In the genomic region with DNA sequence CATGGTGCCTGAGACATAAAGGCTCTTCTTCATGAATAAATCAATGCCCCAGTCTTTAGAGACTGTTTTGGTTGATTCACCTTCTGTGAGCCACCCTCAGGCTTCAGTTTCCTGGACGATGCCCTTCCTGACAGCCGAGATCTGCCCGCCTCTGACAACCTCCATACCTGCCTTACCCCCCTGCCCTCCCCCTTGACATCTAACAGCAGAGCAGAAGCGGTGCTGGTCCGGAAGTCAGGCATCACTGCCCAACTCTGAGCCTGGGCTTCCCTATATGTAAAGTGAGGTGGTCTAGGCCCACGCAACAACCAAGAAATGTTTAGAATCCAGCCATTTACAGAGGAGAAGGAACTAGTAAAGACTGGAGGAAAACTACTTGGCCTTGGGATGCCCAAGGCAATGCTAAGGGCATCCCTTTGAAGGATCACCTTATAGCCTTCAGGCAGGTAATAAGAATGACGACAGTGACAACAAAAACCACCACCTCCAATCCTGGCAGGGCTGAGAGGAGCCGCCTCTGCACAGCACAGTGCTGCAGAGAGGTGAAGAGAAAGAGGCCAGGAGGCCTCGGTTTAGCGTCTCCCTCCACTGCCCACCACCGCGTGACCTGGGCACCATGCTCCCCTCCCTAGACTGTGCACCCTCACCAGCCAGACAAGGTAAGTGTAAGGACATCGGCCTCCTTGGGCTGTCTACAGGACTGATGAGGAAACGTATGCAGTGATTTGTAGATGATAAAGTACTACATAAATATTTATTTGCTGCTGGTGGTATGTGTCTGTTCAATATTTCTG, we compare ENCODE assay signal across 33 cellular contexts. TPM values are rescaled to one million over a fixed set of nuclear protein-coding genes. Genes with fewer than 3 reads are reported as not detected.
"Had no signal": no experiment of that assay in that cellular context is flagged by ENCODE, and none has a peak within 500 bp of the region (broad histone marks: within the 10 kb centered on the region; RNA-seq: fewer than 3 reads in every experiment).

No MANE protein-coding gene starts in this region.

- H3K27me3 Mint-ChIP-seq: activated B cell treated with CpG ODN at 0.5 μM for 24 hours; activated CD8-positive, alpha-beta T cell treated with anti-CD3 and anti-CD28 coated beads for 36 hours; activated naive CD8-positive, alpha-beta T cell; central memory CD8-positive, alpha-beta T cell; dendritic cell treated with granulocyte-macrophage colony-stimulating factor and Interleukin-4, amounts not matched to agents 40 ng/mL and 50 ng/mL, for 4 days; T-helper 17 cell had no signal

- H3K36me3 ChIP-seq: brain microvascular endothelial cell had no signal

- H3K4me1 Mint-ChIP-seq: activated B cell treated with CpG ODN at 0.5 μM for 24 hours; central memory CD8-positive, alpha-beta T cell; endodermal cell; T-helper 17 cell had no signal

- H3K27me3 ChIP-seq: brain microvascular endothelial cell, dorsolateral prefrontal cortex, foreskin keratinocyte, gastroesophageal sphincter had no signal

- H3K4me1 ChIP-seq: gastroesophageal sphincter had no signal

- H3K9me3 ChIP-seq: gastroesophageal sphincter had no signal

- H3K4me3 ChIP-seq: coronary artery, dorsolateral prefrontal cortex, gastroesophageal sphincter had no signal

- H3K27ac ChIP-seq: brain microvascular endothelial cell, coronary artery, dorsolateral prefrontal cortex, foreskin keratinocyte, gastroesophageal sphincter had no signal

- FAIRE-seq: astrocyte had no signal

- ATAC-seq: activated CD4-positive, CD25-positive, alpha-beta regulatory T cell treated with anti-CD3 and anti-CD28 coated beads, Interleukin-2, amount 50 U/mL, for 24 hours; activated CD8-positive, alpha-beta T cell treated with anti-CD3 and anti-CD28 coated beads for 36 hours; activated T-cell treated with anti-CD3 and anti-CD28 coated beads, Interleukin-2, amount 50 U/mL, for 4 hours; esophagus mucosa; foreskin keratinocyte; gastroesophageal sphincter; T-helper 17 cell had no signal

- H3K4me3 Mint-ChIP-seq: activated B cell treated with CpG ODN at 0.5 μM for 24 hours; activated CD8-positive, alpha-beta T cell treated with anti-CD3 and anti-CD28 coated beads for 36 hours; activated naive CD8-positive, alpha-beta T cell; activated T-cell treated with anti-CD3 and anti-CD28 coated beads, Interleukin-2, amount 50 U/mL, for 4 hours; central memory CD8-positive, alpha-beta T cell; dendritic cell treated with granulocyte-macrophage colony-stimulating factor and Interleukin-4, amounts not matched to agents 40 ng/mL and 50 ng/mL, for 4 days; endodermal cell; T-helper 17 cell; T-helper 2 cell treated with Interferon-gamma antibody and Interleukin-4, amounts not matched to agents 5 μg/mL and 100 μg/mL, for 36 hours had no signal

- H3K9me3 Mint-ChIP-seq: activated T-helper 2 cell treated with anti-CD3 and anti-CD28 coated beads, Interferon-gamma antibody, Interleukin-2, Interleukin-4, amounts not matched to agents 10 μg/mL and 5 μg/mL and 100 μg/mL, durations not matched to agents 14 hours and 24 hours and 36 hours; dendritic cell treated with granulocyte-macrophage colony-stimulating factor and Interleukin-4, amounts not matched to agents 40 ng/mL and 50 ng/mL, for 4 days had no signal

- H3K27ac Mint-ChIP-seq: activated B cell treated with CpG ODN at 0.5 μM for 24 hours; activated CD8-positive, alpha-beta T cell treated with anti-CD3 and anti-CD28 coated beads for 36 hours; activated naive CD8-positive, alpha-beta T cell; activated T-helper 2 cell treated with anti-CD3 and anti-CD28 coated beads, Interferon-gamma antibody, Interleukin-2, Interleukin-4, amounts not matched to agents 10 μg/mL and 5 μg/mL and 100 μg/mL, durations not matched to agents 14 hours and 24 hours and 36 hours; dendritic cell treated with granulocyte-macrophage colony-stimulating factor and Interleukin-4, amounts not matched to agents 40 ng/mL and 50 ng/mL, for 4 days; endodermal cell; T-helper 17 cell had no signal

- DNase-seq: activated B cell treated with CpG ODN at 0.5 μM for 24 hours; activated CD4-positive, alpha-beta T cell treated with anti-CD3 and anti-CD28 coated beads for 48 hours; activated CD4-positive, alpha-beta T cell treated with anti-CD3 and anti-CD28 coated beads, Interleukin-2, amount 50 U/mL, for 1 hour; activated CD4-positive, alpha-beta T cell treated with anti-CD3 and anti-CD28 coated beads, Interleukin-2, amount 50 U/mL, for 48 hours; activated CD8-positive, alpha-beta memory T cell treated with anti-CD3 and anti-CD28 coated beads for 24 hours; activated CD8-positive, alpha-beta T cell treated with anti-CD3 and anti-CD28 coated beads for 36 hours; activated gamma-delta T cell treated with Interleukin-2 at 50 U/mL for 16 hours; activated naive CD4-positive, alpha-beta T cell treated with anti-CD3 and anti-CD28 coated beads, Interleukin-2, amount 50 U/mL, for 16 hours; activated naive CD4-positive, alpha-beta T cell treated with Interleukin-2 at 50 U/mL for 16 hours; activated T-cell treated with anti-CD3 and anti-CD28 coated beads, Interleukin-2, amount 50 U/mL, for 4 hours; amniotic stem cell; anterior cingulate cortex; brain microvascular endothelial cell; dorsolateral prefrontal cortex; effector memory CD4-positive, alpha-beta T cell; foreskin keratinocyte; head of caudate nucleus; T-helper 1 cell; T-helper 17 cell; T1000; WERI-Rb-1 had no signal

RNA-seq across cellular contexts. Expression of a gene that starts 35.3 kb away (rescaled TPM):
- total RNA-seq: activated B cell treated with CpG ODN at 0.5 μM for 24 hours; activated CD8-positive, alpha-beta T cell treated with anti-CD3 and anti-CD28 coated beads for 36 hours; activated T-cell treated with anti-CD3 and anti-CD28 coated beads, Interleukin-2, amount 50 U/mL, for 4 hours; activated T-helper 2 cell treated with anti-CD3 and anti-CD28 coated beads, Interferon-gamma antibody, Interleukin-2, Interleukin-4, amounts not matched to agents 10 μg/mL and 5 μg/mL and 100 μg/mL, durations not matched to agents 14 hours and 24 hours and 36 hours; bronchial epithelial cell; esophagus mucosa; foreskin keratinocyte; T-helper 17 cell had no signal
- polyA plus RNA-seq: foreskin keratinocyte had no signal
